Comparison of ENCODE assay signal across 23 cellular contexts in the genomic region with DNA sequence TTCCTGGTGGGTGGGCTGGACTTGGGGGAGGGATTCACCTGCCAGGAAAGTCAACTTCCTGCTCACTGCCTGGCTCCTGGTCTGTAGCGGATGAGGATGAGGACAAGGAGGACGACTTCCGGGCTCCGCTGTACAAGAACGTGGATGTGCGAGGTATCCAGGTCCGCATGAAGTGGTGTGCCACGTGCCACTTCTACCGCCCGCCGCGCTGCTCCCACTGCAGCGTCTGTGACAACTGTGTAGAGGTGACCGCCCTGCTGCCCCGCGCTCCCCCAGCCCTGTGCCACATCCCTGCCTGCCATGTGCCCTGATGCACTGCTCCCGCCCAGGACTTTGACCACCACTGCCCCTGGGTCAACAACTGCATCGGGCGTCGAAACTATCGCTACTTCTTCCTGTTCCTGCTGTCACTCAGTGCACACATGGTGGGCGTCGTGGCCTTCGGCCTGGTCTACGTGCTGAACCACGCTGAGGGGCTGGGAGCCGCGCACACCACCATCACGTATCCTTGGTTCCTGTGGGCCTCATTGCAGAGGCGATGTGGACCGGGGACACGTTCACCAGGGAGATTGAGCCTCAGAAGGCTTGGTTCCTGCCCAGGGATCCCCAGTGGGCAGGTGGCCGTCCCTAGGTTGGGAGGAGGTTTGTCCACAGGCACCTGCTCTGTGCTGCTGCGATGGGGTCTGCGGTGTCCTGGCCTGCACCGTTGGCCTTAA. TPM values are rescaled to one million over a fixed set of nuclear protein-coding genes. Genes with fewer than 3 reads are reported as not detected.
"Had no signal": no experiment of that assay in that cellular context is flagged by ENCODE, and none has a peak within 500 bp of the region (broad histone marks: within the 10 kb centered on the region; RNA-seq: fewer than 3 reads in every experiment).

No MANE protein-coding gene starts in this region.

- H3K4me3 ChIP-seq: ascending aorta, esophagus squamous epithelium, gastroesophageal sphincter, heart left ventricle, lower lobe of right lung, stomach, suprapubic skin, transverse colon, uterus had no signal

- FAIRE-seq: colon had no signal

- H3K27ac Mint-ChIP-seq: effector memory CD8-positive, alpha-beta T cell; naive thymus-derived CD4-positive, alpha-beta T cell; progenitor cell of endocrine pancreas had no signal

- DNase-seq: activated T-cell treated with anti-CD3 and anti-CD28 coated beads, Interleukin-2, amount 50 U/mL, for 1 hour; effector memory CD8-positive, alpha-beta T cell; esophagus squamous epithelium; islet precursor cell; left cardiac atrium; lower lobe of right lung; naive thymus-derived CD4-positive, alpha-beta T cell; stimulated activated CD4-positive, alpha-beta T cell treated with anti-CD3 and anti-CD28 coated beads, Interleukin-12 subunit alpha, Interleukin-12 subunit beta, amount 100 ng/mL, for 4 hours; stimulated activated CD4-positive, alpha-beta T cell treated with anti-CD3 and anti-CD28 coated beads, Interleukin-4, amount 100 ng/mL, for 4 hours; stomach; T-helper 9 cell; transverse colon; uterus had no signal

- H3K9me3 Mint-ChIP-seq: activated naive CD4-positive, alpha-beta T cell treated with anti-CD3 and anti-CD28 coated beads, Interleukin-2, amount 50 U/mL, for 72 hours; central memory CD8-positive, alpha-beta T cell; effector memory CD8-positive, alpha-beta T cell; naive thymus-derived CD4-positive, alpha-beta T cell had no signal

- H3K4me3 Mint-ChIP-seq: central memory CD8-positive, alpha-beta T cell; effector memory CD8-positive, alpha-beta T cell; naive thymus-derived CD4-positive, alpha-beta T cell had no signal

- H3K36me3 Mint-ChIP-seq: activated naive CD4-positive, alpha-beta T cell treated with anti-CD3 and anti-CD28 coated beads, Interleukin-2, amount 50 U/mL, for 72 hours had no signal

- H3K27ac ChIP-seq: ascending aorta, esophagus squamous epithelium, gastroesophageal sphincter, lower lobe of right lung, stomach, suprapubic skin, transverse colon, uterus had no signal

- H3K9me3 ChIP-seq: ascending aorta, esophagus squamous epithelium, gastroesophageal sphincter, heart left ventricle, lower lobe of right lung, stomach, suprapubic skin, transverse colon, uterus had no signal

- H3K27me3 Mint-ChIP-seq: central memory CD8-positive, alpha-beta T cell; effector memory CD8-positive, alpha-beta T cell; naive thymus-derived CD4-positive, alpha-beta T cell; progenitor cell of endocrine pancreas had no signal

- H3K36me3 ChIP-seq: transverse colon, uterus had no signal

- H3K27me3 ChIP-seq: ascending aorta, esophagus squamous epithelium, gastroesophageal sphincter, heart left ventricle, stomach, suprapubic skin, transverse colon, uterus had no signal

- ATAC-seq: activated naive CD4-positive, alpha-beta T cell treated with anti-CD3 and anti-CD28 coated beads, Interleukin-2, amount 50 U/mL, for 72 hours; effector memory CD8-positive, alpha-beta T cell; gastroesophageal sphincter; lower lobe of right lung; naive thymus-derived CD4-positive, alpha-beta T cell had no signal

RNA-seq across cellular contexts. Expression of gene CCDC188, which starts 11.3 kb away (rescaled TPM):
- total RNA-seq: activated naive CD4-positive, alpha-beta T cell treated with anti-CD3 and anti-CD28 coated beads, Interleukin-2, amount 50 U/mL, for 72 hours; ascending aorta; gastroesophageal sphincter; naive thymus-derived CD4-positive, alpha-beta T cell; skeletal muscle tissue; T-helper 1 cell treated with Interleukin-12 subunit alpha and Interleukin-12 subunit beta and Interleukin-4 antibody, amounts not matched to agents 30 ng/mL and 1 ng/mL, for 36 hours had no signal
- polyA plus RNA-seq: naive thymus-derived CD4-positive, alpha-beta T cell had no signal
